Comparison of ENCODE assay signal across 17 cellular contexts in the genomic region with DNA sequence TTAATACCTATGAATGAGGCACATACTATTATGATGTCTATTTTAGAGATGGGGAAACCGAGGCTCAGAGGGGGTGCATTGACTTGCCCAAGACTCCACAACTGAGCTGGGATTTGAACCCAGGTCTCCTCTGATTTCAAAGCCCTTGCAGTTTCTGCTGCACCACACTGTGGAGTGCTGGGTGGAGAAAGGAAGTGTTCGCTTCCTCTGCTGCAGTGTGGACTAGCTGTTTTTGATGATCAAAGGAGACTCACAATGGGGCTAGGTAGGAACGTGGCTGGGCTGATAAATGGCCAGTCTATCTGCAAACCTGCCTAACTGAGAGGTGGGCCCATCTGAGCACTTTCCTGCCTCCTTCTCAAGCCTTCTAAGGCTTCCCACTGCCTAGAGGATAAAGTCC.
DNase-seq lines count a peak whose midpoint lies in the region; ATAC-seq, FAIRE-seq and TF ChIP-seq lines count a peak whose summit lies in the region.
"Had no signal": no experiment of that assay in that cellular context is flagged by ENCODE, and none has a peak within 500 bp of the region (broad histone marks: within the 10 kb centered on the region; RNA-seq: fewer than 3 reads in every experiment).

No MANE protein-coding gene starts in this region.

- H2AFZ ChIP-seq in OCI-LY3 (ENCODE audit: low read depth, low read length) (no peak overlapping the region), endothelial cell of umbilical vein (ENCODE audit: low read depth, low read length) (no peak overlapping the region)

- H3K9me3 ChIP-seq in BLaER1 = no peaks in the 10 kb centered on the region
- H3K9me3 ChIP-seq in CD4-positive, CD25-positive, alpha-beta regulatory T cell (ENCODE audit: control insufficient read depth in 2 of 2, low read length in 2 of 2) = no peaks in the 10 kb centered on the region
- no peaks in the 10 kb centered on the region for H3K9me3 ChIP-seq in OCI-LY3 (ENCODE audit: insufficient read depth, low read length)
- H3K9me3 ChIP-seq in endothelial cell of umbilical vein (replicated peaks; ENCODE audit: control insufficient read depth, insufficient read depth, low read length) = no peaks in the 10 kb centered on the region
- H3K9me3 ChIP-seq in esophagus squamous epithelium = no peaks in the 10 kb centered on the region
- H3K9me3 ChIP-seq: vagina had no signal

- H3K79me2 ChIP-seq in OCI-LY3 (ENCODE audit: low read length) = no peaks in the 10 kb centered on the region
- H3K79me2 ChIP-seq in endothelial cell of umbilical vein (ENCODE audit: control insufficient read depth, insufficient read depth, low read length) = no peaks in the 10 kb centered on the region

- intact Hi-C loops in endothelial cell of umbilical vein (cut with micrococcal nuclease) (loop anchor here (5.0 kb wide), 2 partner anchors 52 to 142 kb away; no protein-coding TSS in a partner anchor), esophagus squamous epithelium (cut with DNase I) (no loop called here)

- H3K4me2 ChIP-seq in BLaER1 = peak overlapping the region; percentile 16
- H3K4me2 ChIP-seq in OCI-LY3 (ENCODE audit: low read length) = peak overlapping the region; percentile 86
- H3K4me2 ChIP-seq in endothelial cell of umbilical vein (ENCODE audit: insufficient read depth, low read length) = no peak overlapping the region

- H3K4me3 Mint-ChIP-seq in CD4-positive, CD25-positive, alpha-beta regulatory T cell = peak overlapping the region in 2 of 4 donors; percentile 18 to 79
- H3K4me3 Mint-ChIP-seq in osteocyte (ENCODE audit: unreplicated experiment) = no peak overlapping the region
- H3K4me3 Mint-ChIP-seq: activated CD4-positive, alpha-beta memory T cell treated with anti-CD3 and anti-CD28 coated beads, Interleukin-2, amount 10 ng/mL, durations not matched to agents 7 days and 5 days; activated naive CD4-positive, alpha-beta T cell treated with anti-CD3 and anti-CD28 coated beads, Interleukin-2, amount 10 ng/mL, durations not matched to agents 7 days and 5 days; activated T-cell treated with anti-CD3 and anti-CD28 coated beads, Interleukin-2, amount 50 U/mL, for 4 hours had no signal

- H3K27me3 ChIP-seq in BLaER1 = no peaks in the 10 kb centered on the region
- H3K27me3 ChIP-seq in CD4-positive, CD25-positive, alpha-beta regulatory T cell (ENCODE audit: control insufficient read depth, insufficient read depth, low read length) = no peaks in the 10 kb centered on the region
- H3K27me3 ChIP-seq in OCI-LY3 (ENCODE audit: low read depth, low read length) = no peaks in the 10 kb centered on the region
- H3K27me3 ChIP-seq in endothelial cell of umbilical vein (ENCODE audit: control insufficient read depth in 2 of 2, insufficient read depth in 2 of 2, low read length in 2 of 2) = peaks cover 13 to 23% of the 10 kb centered on the region in 2 experiments
- peaks cover 0 to 94% (median 7%) of the 10 kb centered on the region in 4 donors for H3K27me3 ChIP-seq in esophagus squamous epithelium
- H3K27me3 ChIP-seq: vagina had no signal

- no peaks in the 10 kb centered on the region for H3K36me3 ChIP-seq in BLaER1
- no peaks in the 10 kb centered on the region for H3K36me3 ChIP-seq in CD4-positive, CD25-positive, alpha-beta regulatory T cell (ENCODE audit: control insufficient read depth, insufficient read depth, low read length)
- no peaks in the 10 kb centered on the region for H3K36me3 ChIP-seq in OCI-LY3 (replicated peaks; ENCODE audit: low read depth, low read length)
- H3K36me3 ChIP-seq in endothelial cell of umbilical vein (ENCODE audit: control insufficient read depth in 2 of 2, extremely low read depth in 1 of 2, insufficient read depth in 2 of 2, low read length in 2 of 2) = no peaks in the 10 kb centered on the region
- H3K36me3 ChIP-seq in esophagus squamous epithelium = no peaks in the 10 kb centered on the region
- H3K36me3 ChIP-seq: vagina had no signal

- no peak for DNase-seq in CD4-positive, CD25-positive, alpha-beta regulatory T cell
- DNase-seq in endothelial cell of umbilical vein (ENCODE audit: low read depth, low spot score) (no peak), esophagus squamous epithelium (lab: John Stamatoyannopoulos, UW) (no peak), osteocyte (ENCODE audit: extremely low spot score, unreplicated experiment) (no peak)
- DNase-seq: activated CD4-positive, alpha-beta memory T cell treated with anti-CD3 and anti-CD28 coated beads, Interleukin-2, amount 10 ng/mL, durations not matched to agents 7 days and 5 days; activated CD4-positive, CD25-positive, alpha-beta regulatory T cell; activated naive CD4-positive, alpha-beta T cell treated with anti-CD3 and anti-CD28 coated beads, Interleukin-2, amount 10 ng/mL, durations not matched to agents 7 days and 5 days; activated T-cell treated with anti-CD3 and anti-CD28 coated beads, Interleukin-2, amount 50 U/mL, for 4 hours; naive thymus-derived CD8-positive, alpha-beta T cell; NCI-H1048; NCI-H1930; NCI-H2227 treated with DMSO at 0.1 percent for 48 hours; NCI-H82 had no signal

- H3K4me1 Mint-ChIP-seq in CD4-positive, CD25-positive, alpha-beta regulatory T cell = peaks cover 0 to 45% (median 33%) of the 10 kb centered on the region in 4 donors
- no peaks in the 10 kb centered on the region for H3K4me1 Mint-ChIP-seq in osteocyte (ENCODE audit: unreplicated experiment)

- H3K36me3 Mint-ChIP-seq in CD4-positive, CD25-positive, alpha-beta regulatory T cell = peaks cover 4% of the 10 kb centered on the region
- no peaks in the 10 kb centered on the region for H3K36me3 Mint-ChIP-seq in osteocyte (ENCODE audit: unreplicated experiment)
- H3K36me3 Mint-ChIP-seq: activated naive CD4-positive, alpha-beta T cell treated with anti-CD3 and anti-CD28 coated beads, Interleukin-2, amount 10 ng/mL, durations not matched to agents 7 days and 5 days; naive thymus-derived CD8-positive, alpha-beta T cell had no signal

- H4K20me1 ChIP-seq in BLaER1 = no peaks in the 10 kb centered on the region
- H4K20me1 ChIP-seq in OCI-LY3 (ENCODE audit: insufficient read depth, low read length) = no peaks in the 10 kb centered on the region
- H4K20me1 ChIP-seq in endothelial cell of umbilical vein (replicated peaks; ENCODE audit: control insufficient read depth, extremely low read depth, insufficient read depth, low read length) = no peaks in the 10 kb centered on the region

- H3K27me3 Mint-ChIP-seq in CD4-positive, CD25-positive, alpha-beta regulatory T cell = peaks cover 15% of the 10 kb centered on the region
- H3K27me3 Mint-ChIP-seq in osteocyte (ENCODE audit: unreplicated experiment) = peaks cover 33% of the 10 kb centered on the region

- H3K4me1 ChIP-seq in BLaER1 = peaks cover 21% of the 10 kb centered on the region
- H3K4me1 ChIP-seq in CD4-positive, CD25-positive, alpha-beta regulatory T cell (ENCODE audit: control insufficient read depth, insufficient read depth, low read length, poor library complexity, severe bottlenecking) = peaks cover 32% of the 10 kb centered on the region
- peaks cover 78% of the 10 kb centered on the region for H3K4me1 ChIP-seq in OCI-LY3 (ENCODE audit: low read length)
- H3K4me1 ChIP-seq in endothelial cell of umbilical vein (ENCODE audit: control insufficient read depth, extremely low read depth, insufficient read depth, low read length) = peaks cover 15% of the 10 kb centered on the region
- peaks cover 0 to 33% (median 11%) of the 10 kb centered on the region in 3 donors for H3K4me1 ChIP-seq in esophagus squamous epithelium

- POLR2A ChIA-PET in endothelial cell of umbilical vein (lab: Charles Lee) = no interaction called here

- TF ChIP-seq CTCF in OCI-LY3 (IDR thresholded peaks at IDR 0.05; ENCODE audit: low read depth, low read length) (no peak), endothelial cell of umbilical vein (IDR thresholded peaks at IDR 0.05; ENCODE audit: extremely low read depth in 1 of 2, insufficient read depth in 1 of 2, low read depth in 1 of 2, low read length in 2 of 2) (no peak), esophagus squamous epithelium (IDR thresholded peaks at IDR 0.05) (no peak), osteocyte (IDR thresholded peaks at IDR 0.05) (no peak)

- TF ChIP-seq POLR2A in endothelial cell of umbilical vein (IDR thresholded peaks at IDR 0.05; ENCODE audit: low read depth, low read length) (no peak), esophagus squamous epithelium (IDR thresholded peaks at IDR 0.05) (no peak)

- dilution Hi-C loops in endothelial cell of umbilical vein (cut with MboI; ENCODE audit: extremely low pct_ligation_motif_present, low sequenced_read_pairs) = no loop called here

- FAIRE-seq in endothelial cell of umbilical vein (lab: Jason Lieb, UNC) = peak; percentile 73

- WGBS in esophagus squamous epithelium, 2 donors = 48 to 51% methylated on average over 3 of the region's 3 CpGs

- peak overlapping the region in 2 of 3 donors; percentile 66 to 78 for H3K27ac Mint-ChIP-seq in CD4-positive, CD25-positive, alpha-beta regulatory T cell
- no peak overlapping the region for H3K27ac Mint-ChIP-seq in osteocyte (ENCODE audit: unreplicated experiment)
- H3K27ac Mint-ChIP-seq: activated CD4-positive, alpha-beta memory T cell treated with anti-CD3 and anti-CD28 coated beads, Interleukin-2, amount 10 ng/mL, durations not matched to agents 7 days and 5 days; activated naive CD4-positive, alpha-beta T cell treated with anti-CD3 and anti-CD28 coated beads, Interleukin-2, amount 10 ng/mL, durations not matched to agents 7 days and 5 days had no signal

- peak in 1 of 2 donors; percentile 57 for ATAC-seq in CD4-positive, CD25-positive, alpha-beta regulatory T cell (ENCODE audit: low read depth in 2 of 2)
- no peak for ATAC-seq in GM19395 (IDR thresholded peaks at IDR 0.05; ENCODE audit: unreplicated experiment)

- CTCF ChIA-PET in endothelial cell of umbilical vein (lab: Charles Lee) = interaction anchor here (1.1 to 1.3 kb wide), 2 partner anchors 9 to 30 kb away, joined by 3 read pairs; no protein-coding TSS in a partner anchor

- H3K27ac ChIP-seq in BLaER1 (no peak overlapping the region), OCI-LY3 (ENCODE audit: low read length) (peak overlapping the region; percentile 83), endothelial cell of umbilical vein (ENCODE audit: insufficient read depth, low read depth, low read length) (no peak overlapping the region), esophagus squamous epithelium (no peak overlapping the region)
- no peak overlapping the region for H3K27ac ChIP-seq in CD4-positive, CD25-positive, alpha-beta regulatory T cell (ENCODE audit: insufficient read depth, low read length, poor library complexity, severe bottlenecking)
- H3K27ac ChIP-seq: vagina had no signal

- peaks cover 0 to 4% (median 0%) of the 10 kb centered on the region in 7 donors for H3K9me3 Mint-ChIP-seq in CD4-positive, CD25-positive, alpha-beta regulatory T cell
- no peaks in the 10 kb centered on the region for H3K9me3 Mint-ChIP-seq in osteocyte (ENCODE audit: unreplicated experiment)
- H3K9me3 Mint-ChIP-seq: activated CD4-positive, alpha-beta memory T cell treated with anti-CD3 and anti-CD28 coated beads, Interleukin-2, amount 10 ng/mL, durations not matched to agents 7 days and 5 days; activated naive CD4-positive, alpha-beta T cell treated with anti-CD3 and anti-CD28 coated beads, Interleukin-2, amount 10 ng/mL, durations not matched to agents 7 days and 5 days; activated T-cell treated with anti-CD3 and anti-CD28 coated beads, Interleukin-2, amount 50 U/mL, for 4 hours; naive thymus-derived CD8-positive, alpha-beta T cell had no signal

- H3K9ac ChIP-seq in BLaER1 (no peak overlapping the region), OCI-LY3 (ENCODE audit: low read length) (peak overlapping the region; percentile 56; the same call in 1 of the 2 replicates), endothelial cell of umbilical vein (replicated peaks; ENCODE audit: extremely low read depth, insufficient read depth, low read length) (no peak overlapping the region)

- BruUV-seq in endothelial cell of umbilical vein (replicated peaks; lab: Mats Ljungman, UMichigan) = no TSS peak

- H3K9me1 ChIP-seq in endothelial cell of umbilical vein (replicated peaks; ENCODE audit: control insufficient read depth, extremely low read depth, insufficient read depth, low read length) = no peaks in the 10 kb centered on the region

- no peak overlapping the region for H3K4me3 ChIP-seq in BLaER1
- H3K4me3 ChIP-seq in CD4-positive, CD25-positive, alpha-beta regulatory T cell (ENCODE audit: low read depth, low read length) = peak overlapping the region; percentile 9
- H3K4me3 ChIP-seq in OCI-LY3 (ENCODE audit: low read length) = peak overlapping the region; percentile 58; the same call in 1 of the 2 replicates
- H3K4me3 ChIP-seq in endothelial cell of umbilical vein (replicated peaks in 1 of 3; ENCODE audit: insufficient read depth in 1 of 3, low read depth in 1 of 3, low read length in 3 of 3) = no peak overlapping the region
- H3K4me3 ChIP-seq in esophagus squamous epithelium = no peak overlapping the region
- H3K4me3 ChIP-seq: vagina had no signal

Comparison
In these comparisons a context has a peak if more than half of its experiments do, and no peak if none do; other contexts are left out.
1. H3K4me3 ChIP-seq: peak in CD4-positive, CD25-positive, alpha-beta regulatory T cell (single experiment) and OCI-LY3 (single experiment); none in BLaER1 (single experiment), endothelial cell of umbilical vein (0 of 3) and esophagus squamous epithelium (0 of 4).